8 cellular contexts compared by ENCODE assay signal in the genomic region with DNA sequence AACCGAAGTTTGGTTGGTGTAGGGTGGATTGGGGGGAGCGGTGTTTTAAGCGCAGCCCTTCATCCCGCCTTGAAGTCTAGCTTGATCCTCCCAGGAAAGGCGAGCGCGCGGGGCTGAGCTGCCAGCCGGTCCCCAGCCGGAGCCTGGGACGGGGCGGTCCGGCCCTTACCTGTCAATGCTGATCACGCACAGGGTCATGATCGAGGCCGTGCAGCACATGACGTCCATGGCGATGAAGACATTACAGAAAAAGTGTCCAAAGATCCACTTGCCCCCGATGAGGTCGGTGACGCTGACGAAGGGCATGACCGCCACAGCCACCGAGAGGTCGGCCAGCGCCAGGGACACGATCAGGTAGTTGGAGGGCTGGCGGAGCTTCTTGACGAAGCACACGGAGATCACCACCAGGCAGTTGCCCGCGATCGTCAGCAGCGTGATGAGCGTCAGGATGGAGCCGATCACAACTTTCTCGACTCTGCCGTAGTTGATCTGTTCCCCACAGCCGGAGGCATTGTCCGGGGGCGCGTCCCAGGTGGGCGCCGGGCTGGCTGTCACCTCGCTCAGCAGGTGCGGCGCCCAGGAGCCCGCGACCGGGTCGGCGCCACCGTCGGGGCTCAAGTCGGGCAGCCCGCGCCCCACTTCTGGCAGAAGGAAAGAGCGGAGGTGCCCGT. TPM values are rescaled to one million over a fixed set of nuclear protein-coding genes. Genes with fewer than 3 reads are reported as not detected.
A peak's percentile ranks its signal among the peaks of the same experiment; 100 is the strongest.
DNase-seq lines count a peak whose midpoint lies in the region; ATAC-seq and TF ChIP-seq lines count a peak whose summit lies in the region.

No MANE protein-coding gene starts in this region.

- H2AFZ ChIP-seq in neural progenitor cell (replicated peaks): peak overlapping the region; percentile 91

- peak overlapping the region; percentile 66 for H3K4me3 ChIP-seq in SJCRH30
- H3K4me3 ChIP-seq in neural progenitor cell: peak overlapping the region; percentile 84

- H3K27ac ChIP-seq in SJCRH30 (no peak overlapping the region), neural progenitor cell (no peak overlapping the region)

- H3K79me2 ChIP-seq in neural progenitor cell (ENCODE audit: low read depth): no peaks in the 10 kb centered on the region

- H3K4me3 Mint-ChIP-seq in endothelial cell (ENCODE audit: unreplicated experiment) (peak overlapping the region; percentile 92), neural progenitor cell (peak overlapping the region; percentile 93)

- H3K27me3 ChIP-seq in SJCRH30 (no peaks in the 10 kb centered on the region), neural progenitor cell (peaks cover 57% of the 10 kb centered on the region)

- H3K9ac ChIP-seq in neural progenitor cell: no peak overlapping the region

- H4K20me1 ChIP-seq in neural progenitor cell (ENCODE audit: low read depth): no peaks in the 10 kb centered on the region

- peak; percentile 15 to 20 for ATAC-seq in activated CD4-positive, CD25-positive, alpha-beta regulatory T cell treated with anti-CD3 and anti-CD28 coated beads, Interleukin-2, amount 50 U/mL, for 24 hours
- ATAC-seq in GM19455 (IDR thresholded peaks at IDR 0.05; ENCODE audit: unreplicated experiment): no peak

- no peaks in the 10 kb centered on the region for H3K4me1 ChIP-seq in SJCRH30
- H3K4me1 ChIP-seq in neural progenitor cell: no peaks in the 10 kb centered on the region

- peaks cover 11% of the 10 kb centered on the region for H3F3A ChIP-seq in neural progenitor cell (ENCODE audit: low read depth)

- H3K27ac Mint-ChIP-seq in endothelial cell (ENCODE audit: unreplicated experiment) (no peak overlapping the region), neural progenitor cell (no peak overlapping the region)

- H3K4me1 Mint-ChIP-seq in endothelial cell (ENCODE audit: unreplicated experiment): peaks cover 8% of the 10 kb centered on the region
- H3K4me1 Mint-ChIP-seq in neural progenitor cell: peaks cover 7% of the 10 kb centered on the region

- no peak for DNase-seq in activated CD4-positive, CD25-positive, alpha-beta regulatory T cell (lab: John Stamatoyannopoulos, UW)
- DNase-seq in SJCRH30: no peak
- peak; percentile 19 for DNase-seq in endothelial cell (ENCODE audit: low spot score)
- peak; percentile 32 for DNase-seq in neural progenitor cell (ENCODE audit: low spot score)
- DNase-seq in NCI-H1048 (lab: John Stamatoyannopoulos, UW): no peak
- DNase-seq in NCI-H2107 (lab: John Stamatoyannopoulos, UW): no peak

- H3K4me2 ChIP-seq in neural progenitor cell: peak overlapping the region; percentile 93

- no peaks in the 10 kb centered on the region for H3K9me3 ChIP-seq in SJCRH30 (replicated peaks)
- H3K9me3 ChIP-seq in neural progenitor cell (ENCODE audit: low read depth): no peaks in the 10 kb centered on the region

- no peaks in the 10 kb centered on the region for H3K36me3 ChIP-seq in SJCRH30
- H3K36me3 ChIP-seq in neural progenitor cell: no peaks in the 10 kb centered on the region

- H3K36me3 Mint-ChIP-seq in endothelial cell (ENCODE audit: low read depth, unreplicated experiment): no peaks in the 10 kb centered on the region
- H3K36me3 Mint-ChIP-seq in neural progenitor cell: no peaks in the 10 kb centered on the region

- no peaks in the 10 kb centered on the region for H3K9me3 Mint-ChIP-seq in endothelial cell (ENCODE audit: unreplicated experiment)
- peaks cover 2% of the 10 kb centered on the region for H3K9me3 Mint-ChIP-seq in neural progenitor cell

- TF ChIP-seq CTCF in endothelial cell (IDR thresholded peaks at IDR 0.05; ENCODE audit: unreplicated experiment) (no peak), neural progenitor cell (IDR thresholded peaks at IDR 0.05) (no peak)

- H3K27me3 Mint-ChIP-seq in endothelial cell (ENCODE audit: unreplicated experiment) (peaks cover 6% of the 10 kb centered on the region), neural progenitor cell (ENCODE audit: insufficient read depth, low read depth) (peaks cover 25% of the 10 kb centered on the region)

RNA-seq across cellular contexts. Expression of gene HTR7, which starts 0.7 kb away (rescaled TPM):
- total RNA-seq in SJCRH30 (2014; rRNA removed; shearing (Covaris generic)): 0.25 and 0.26 TPM in 2 replicates
- total RNA-seq in endothelial cell (ENCODE audit: unreplicated experiment) (7.3 TPM), neural progenitor cell (ENCODE audit: low replicate concordance) (0.19 TPM in 1 of 2 replicates, not detected in the other)

RNA-seq across cellular contexts. Expression of gene RPP30, which starts 14.7 kb away (rescaled TPM):
- total RNA-seq in SJCRH30 (2014; rRNA removed; shearing (Covaris generic)): 47.6 and 54.9 TPM in 2 replicates
- total RNA-seq in endothelial cell (ENCODE audit: unreplicated experiment) (53.0 TPM), neural progenitor cell (ENCODE audit: low replicate concordance) (60.0 and 85.5 TPM in 2 replicates)

Comparison
In these comparisons a context has a peak if more than half of its experiments do, and no peak if none do; other contexts are left out.
1. DNase-seq: peak in endothelial cell (single experiment) and neural progenitor cell (single experiment); none in activated CD4-positive, CD25-positive, alpha-beta regulatory T cell (0 of 4), SJCRH30 (0 of 2), NCI-H1048 (single experiment) and NCI-H2107 (single experiment).